Comparison of ENCODE assay signal across 21 cellular contexts in genomic region chr15:25824618-25825017, GRCh38. TPM values are rescaled to one million over a fixed set of nuclear protein-coding genes. Genes with fewer than 3 reads are reported as not detected.
"Had no signal": no experiment of that assay in that cellular context is flagged by ENCODE, and none has a peak within 500 bp of the region (broad histone marks: within the 10 kb centered on the region; RNA-seq: fewer than 3 reads in every experiment).

No MANE protein-coding gene starts in this region.

- H3K4me2 ChIP-seq: neural progenitor cell had no signal

- H3K27ac ChIP-seq: colonic mucosa, lower lobe of right lung, neural progenitor cell, prostate gland, right atrium auricular region, transverse colon, upper lobe of right lung, uterus had no signal

- DNase-seq: colonic mucosa; dermis blood vessel endothelial cell; effector memory CD4-positive, alpha-beta T cell; head of caudate nucleus; left ventricle myocardium superior; lower lobe of right lung; sigmoid colon; stimulated activated CD4-positive, alpha-beta T cell treated with anti-CD3 and anti-CD28 coated beads, Interleukin-2, amount 100 ng/mL, for 24 hours; stimulated activated CD4-positive, alpha-beta T cell treated with anti-CD3 and anti-CD28 coated beads, Interleukin-4, amount 100 ng/mL, for 24 hours; stimulated activated naive CD4-positive, alpha-beta T cell treated with Interleukin-2 at 50 U/mL for 16 hours; transverse colon; upper lobe of right lung; uterus had no signal

- H2AFZ ChIP-seq: neural progenitor cell had no signal

- ATAC-seq: left ventricle myocardium superior; stimulated activated effector memory CD8-positive, alpha-beta T cell treated with anti-CD3 and anti-CD28 coated beads, Interleukin-12 subunit alpha, Interleukin-12 subunit beta, amount 100 ng/mL, for 72 hours had no signal

- H3K9me3 ChIP-seq: colonic mucosa, lower lobe of right lung, prostate gland, sigmoid colon, thoracic aorta, transverse colon, upper lobe of right lung, uterus had no signal

- H3K4me3 Mint-ChIP-seq: nephron; neural progenitor cell; stimulated activated effector memory CD8-positive, alpha-beta T cell treated with anti-CD3 and anti-CD28 coated beads, Interleukin-12 subunit alpha, Interleukin-12 subunit beta, amount 100 ng/mL, for 72 hours had no signal

- H3K9ac ChIP-seq: neural progenitor cell had no signal

- H3K27ac Mint-ChIP-seq: nephron; neural progenitor cell; stimulated activated effector memory CD8-positive, alpha-beta T cell treated with anti-CD3 and anti-CD28 coated beads, Interleukin-12 subunit alpha, Interleukin-12 subunit beta, amount 100 ng/mL, for 72 hours had no signal

- H3K27me3 ChIP-seq: colonic mucosa, neural progenitor cell, right atrium auricular region, sigmoid colon, transverse colon, upper lobe of right lung, uterus had no signal

- H3K4me1 ChIP-seq: colonic mucosa, lower lobe of right lung, neural progenitor cell, prostate gland, right atrium auricular region, transverse colon, uterus had no signal

- H3K4me3 ChIP-seq: colonic mucosa, lower lobe of right lung, neural progenitor cell, prostate gland, right atrium auricular region, sigmoid colon, thoracic aorta, transverse colon, upper lobe of right lung, uterus had no signal

- H3K36me3 Mint-ChIP-seq: stimulated activated effector memory CD8-positive, alpha-beta T cell treated with anti-CD3 and anti-CD28 coated beads, Interleukin-12 subunit alpha, Interleukin-12 subunit beta, amount 100 ng/mL, for 72 hours had no signal

- H3K36me3 ChIP-seq: colonic mucosa, lower lobe of right lung, neural progenitor cell, prostate gland, right atrium auricular region, sigmoid colon, thoracic aorta, transverse colon, upper lobe of right lung, uterus had no signal

RNA-seq across cellular contexts. Expression of gene ATP10A, which starts 38.5 kb away (rescaled TPM):
- total RNA-seq: endothelial cell of umbilical vein had no signal
- polyA plus RNA-seq: endothelial cell of umbilical vein, keratinocyte had no signal
